ENCODE assay signal across 8 cellular contexts in genomic region chr2:190407662-190408537, GRCh38. TPM values are rescaled to one million over a fixed set of nuclear protein-coding genes. Genes with fewer than 3 reads are reported as not detected.
DNase-seq lines count a peak whose midpoint lies in the region; ATAC-seq, FAIRE-seq and TF ChIP-seq lines count a peak whose summit lies in the region.

MFSD6 (plus strand) TSS chr2:190408355; CDS start chr2:190436030, 27,675 bp downstream.

- no peaks in the 10 kb centered on the region for H3K27me3 Mint-ChIP-seq in MCF 10A (ENCODE audit: insufficient read depth, unreplicated experiment)

- no peaks in the 10 kb centered on the region for H3K9me2 ChIP-seq in DOHH2 (replicated peaks; ENCODE audit: control insufficient read depth, low read length)

- H4K20me1 ChIP-seq in DOHH2 (ENCODE audit: control insufficient read depth, insufficient read depth, low read depth, low read length) (no peaks in the 10 kb centered on the region), KMS-11 (ENCODE audit: insufficient read depth) (no peaks in the 10 kb centered on the region)

- H3K36me3 ChIP-seq in DOHH2 (ENCODE audit: control insufficient read depth, low read length) (0 out of 2 replicates have a peak, but pooled peaks cover 3% of the 10 kb centered on the region), KMS-11 (ENCODE audit: insufficient read depth) (no peaks in the 10 kb centered on the region), kidney (ENCODE audit: control insufficient read depth in 1 of 2, insufficient read depth in 2 of 2, low read length in 2 of 2) (no peaks in the 10 kb centered on the region)

- H3K9ac ChIP-seq in KMS-11, result peak within 1 kb of the TSS; percentile 69
- H3K9ac ChIP-seq in kidney (ENCODE audit: low read length in 2 of 2), result peak within 1 kb of the TSS; percentile 68 to 84

- FAIRE-seq in kidney (lab: Jason Lieb, UNC), result no peak

- H3K27ac Mint-ChIP-seq in MCF 10A (ENCODE audit: low read depth, unreplicated experiment), result peak within 1 kb of the TSS; percentile 13

- H3K4me2 ChIP-seq in DOHH2 (ENCODE audit: low read length) (peak within 1 kb of the TSS; percentile 86), KMS-11 (peak within 1 kb of the TSS; percentile 95)

- peak; percentile 49 for DNase-seq in UCSD-AML1 (lab: John Stamatoyannopoulos, UW; ENCODE audit: unreplicated experiment)
- peak; percentile 37 for DNase-seq in MCF 10A (ENCODE audit: unreplicated experiment)
- DNase-seq in kidney, result peak; percentile 86
- DNase-seq in stimulated activated CD4-positive, alpha-beta T cell treated with anti-CD3 and anti-CD28 coated beads, Interleukin-15, amount 100 ng/mL, for 24 hours, result peak; percentile 74
- DNase-seq in NCI-H446 treated with DMSO at 0.1 percent for 48 hours (lab: John Stamatoyannopoulos, UW), result no peak

- TF ChIP-seq CTCF in DOHH2 (IDR thresholded peaks at IDR 0.05; ENCODE audit: low read depth, low read length, poor library complexity, severe bottlenecking) (no peak), KMS-11 (conservative IDR thresholded peaks at IDR 0.05; ENCODE audit: low read depth, low read length) (no peak), MCF 10A (IDR thresholded peaks at IDR 0.05; ENCODE audit: unreplicated experiment) (no peak), kidney (IDR thresholded peaks at IDR 0.05; ENCODE audit: borderline replicate concordance, extremely low read depth, insufficient read depth) (no peak)

- H3K9me3 ChIP-seq in DOHH2 (ENCODE audit: control insufficient read depth, insufficient read depth, low read length) (0 out of 2 replicates have a peak, but pooled peaks cover 3% of the 10 kb centered on the region), kidney (ENCODE audit: control insufficient read depth in 1 of 2, low read length in 2 of 2) (no peaks in the 10 kb centered on the region)

- intact Hi-C loops in MCF 10A (cut with micrococcal nuclease), result loop anchor here (5.0 kb wide), 1 partner anchor 59 kb away; no protein-coding TSS in a partner anchor
- intact Hi-C loops in kidney (cut with DNase I), result no loop called here

- BruUV-seq in MCF 10A (replicated peaks; lab: Mats Ljungman, UMichigan), result no TSS peak

- H3K79me2 ChIP-seq in DOHH2 (ENCODE audit: control insufficient read depth, low read length) (peaks cover 40% of the 10 kb centered on the region), KMS-11 (ENCODE audit: insufficient read depth, low read depth) (no peaks in the 10 kb centered on the region)

- H3F3A ChIP-seq in DOHH2 (ENCODE audit: control insufficient read depth, insufficient read depth), result peaks cover 10% of the 10 kb centered on the region

- peak; percentile 56 for ATAC-seq in GM21576 (IDR thresholded peaks at IDR 0.05; ENCODE audit: unreplicated experiment)

- H3K4me3 ChIP-seq in DOHH2 (ENCODE audit: low read length), result peak within 1 kb of the TSS; percentile 83
- H3K4me3 ChIP-seq in KMS-11 (IDR thresholded peaks at IDR 0.05; ENCODE audit: insufficient read depth, low read depth, low read length), result peak within 1 kb of the TSS; percentile 89
- peak within 1 kb of the TSS; percentile 60 to 73 for H3K4me3 ChIP-seq in kidney (ENCODE audit: low read length in 2 of 2)

- CTCF ChIA-PET in MCF 10A (lab: Yijun Ruan, JAX), result interaction anchor here (0.9 to 1.2 kb wide), 2 partner anchors 24 to 272 kb away, joined by 3 to 5 read pairs; no protein-coding TSS in a partner anchor

- H2AFZ ChIP-seq in KMS-11 (ENCODE audit: low read depth), result peak within 1 kb of the TSS; percentile 97

- H3K4me3 Mint-ChIP-seq in MCF 10A (ENCODE audit: unreplicated experiment), result peak within 1 kb of the TSS; percentile 72

- POLR2A ChIA-PET in MCF 10A (lab: Yijun Ruan, JAX), result interaction anchor here (0.6 to 1.4 kb wide), 6 partner anchors 8 to 167 kb away, joined by 3 to 6 read pairs (median 3); no protein-coding TSS in a partner anchor

- H3K36me3 Mint-ChIP-seq in MCF 10A (ENCODE audit: insufficient read depth, unreplicated experiment), result no peaks in the 10 kb centered on the region

- no peaks in the 10 kb centered on the region for H3K9me3 Mint-ChIP-seq in MCF 10A (ENCODE audit: unreplicated experiment)

- H3K4me1 ChIP-seq in DOHH2 (ENCODE audit: control insufficient read depth, low read length) (peaks cover 36% of the 10 kb centered on the region), KMS-11 (ENCODE audit: low read depth, poor library complexity, severe bottlenecking) (peaks cover 11% of the 10 kb centered on the region), kidney (ENCODE audit: control insufficient read depth in 1 of 2, insufficient read depth in 1 of 2, low read depth in 1 of 2, low read length in 2 of 2) (no peaks in the 10 kb centered on the region)

- H3K27me3 ChIP-seq in DOHH2 (ENCODE audit: control insufficient read depth, low read length) (no peaks in the 10 kb centered on the region), KMS-11 (ENCODE audit: insufficient read depth, low read depth) (no peaks in the 10 kb centered on the region)

- H3K4me1 Mint-ChIP-seq in MCF 10A (ENCODE audit: insufficient read depth, unreplicated experiment), result peaks cover 10% of the 10 kb centered on the region

- peak within 1 kb of the TSS; percentile 65 for H3K27ac ChIP-seq in DOHH2 (ENCODE audit: low read depth, low read length)
- H3K27ac ChIP-seq in KMS-11, result peak within 1 kb of the TSS; percentile 60
- peak within 1 kb of the TSS; percentile 43 to 60 for H3K27ac ChIP-seq in kidney (ENCODE audit: low read depth in 2 of 2, low read length in 2 of 2)

RNA-seq across cellular contexts. Expression of gene MFSD6, which starts in this region (rescaled TPM):
- 19.7 and 29.0 TPM in 2 replicates for total RNA-seq in MCF 10A (2022)
- total RNA-seq in kidney, result 33.9 TPM
- polyA plus RNA-seq in kidney (ENCODE audit: insufficient read depth, low read depth, low replicate concordance), result 12.3 TPM
